15 cellular contexts compared by ENCODE assay signal in genomic region chr11:18267335-18268133, GRCh38. TPM values are rescaled to one million over a fixed set of nuclear protein-coding genes. Genes with fewer than 3 reads are reported as not detected.
DNase-seq lines count a peak whose midpoint lies in the region; ATAC-seq and TF ChIP-seq lines count a peak whose summit lies in the region.
"Not testable (repeated sequence)": the region's sequence is repeated elsewhere in the genome, so short reads cannot be mapped to it uniquely, and the experiment has no call there.
"Had no signal": no experiment of that assay in that cellular context is flagged by ENCODE, and none has a peak within 500 bp of the region (broad histone marks: within the 10 kb centered on the region; RNA-seq: fewer than 3 reads in every experiment).

No MANE protein-coding gene starts in this region.

- H3K27me3 ChIP-seq in HCT116 (ENCODE audit: insufficient read depth, low read length) = not testable (repeated sequence)

- DNase-seq in HCT116 (ENCODE audit: low read depth, low spot score); stimulated activated naive CD8-positive, alpha-beta T cell treated with anti-CD3 and anti-CD28 coated beads, Interleukin-15, Interleukin-2, amounts not matched to agents 100 U/mL and 50 U/mL, for 24 hours: not testable (repeated sequence)

- H3K4me1 ChIP-seq in HCT116 (ENCODE audit: control insufficient read depth in 1 of 2, insufficient read depth in 2 of 2, low read length in 2 of 2) = not testable (repeated sequence)

- TF ChIP-seq CTCF in HCT116 (IDR thresholded peaks at IDR 0.05 in 2 of 3, conservative IDR thresholded peaks at IDR 0.05 in 1 of 3; ENCODE audit: borderline replicate concordance in 1 of 3, insufficient read depth in 1 of 3, low read depth in 2 of 3, low read length in 2 of 3) = not testable (repeated sequence)

- ATAC-seq in GM18511 (IDR thresholded peaks at IDR 0.05; ENCODE audit: unreplicated experiment) (peak; percentile 77), GM19452 (IDR thresholded peaks at IDR 0.05; ENCODE audit: unreplicated experiment) (peak; percentile 68), HCT116 (0 out of 2 replicates have a peak, but pooled peaks have one; percentile 26), HG03060 (IDR thresholded peaks at IDR 0.05; ENCODE audit: low read depth, unreplicated experiment) (peak; percentile 37), HG03558 (IDR thresholded peaks at IDR 0.05; ENCODE audit: extremely low read depth, unreplicated experiment) (peak; percentile 26), esophagus mucosa (peak; percentile 83)
- peak; percentile 30 to 72 for ATAC-seq in activated CD4-positive, CD25-positive, alpha-beta regulatory T cell treated with anti-CD3 and anti-CD28 coated beads, Interleukin-2, amount 50 U/mL, for 24 hours
- ATAC-seq in stimulated activated naive CD8-positive, alpha-beta T cell treated with anti-CD3 and anti-CD28 coated beads, Interleukin-15, Interleukin-2, amounts not matched to agents 100 U/mL and 50 U/mL, for 24 hours = peak; percentile 62

- H3K36me3 ChIP-seq in HCT116 (ENCODE audit: control insufficient read depth in 1 of 2, insufficient read depth in 2 of 2, low read length in 2 of 2) = not testable (repeated sequence)

- H3K9ac ChIP-seq in HCT116 (ENCODE audit: low read length) = not testable (repeated sequence)

- H2AFZ ChIP-seq in HCT116 (ENCODE audit: low read depth, low read length, poor library complexity, severe bottlenecking) = not testable (repeated sequence)

- RAD21 ChIA-PET in HCT116 (lab: Charles Lee; ENCODE audit: low non-redundant PET in 1 of 2, low total read pairs in 2 of 2, uncharacterized antibody in 2 of 2, unreplicated experiment in 2 of 2) = not testable (repeated sequence)

- H3K79me2 ChIP-seq in HCT116 (ENCODE audit: insufficient read depth, low read length) = not testable (repeated sequence)

- not testable (repeated sequence) for H3K4me2 ChIP-seq in HCT116 (ENCODE audit: low read length)

- not testable (repeated sequence) for BruUV-seq in HCT116 (replicated peaks; lab: Mats Ljungman, UMichigan)

- POLR2A ChIA-PET in HCT116 (lab: Charles Lee) = not testable (repeated sequence)

- not testable (repeated sequence) for TF ChIP-seq POLR2A in HCT116 (IDR thresholded peaks at IDR 0.05; ENCODE audit: borderline replicate concordance, extremely low read depth, insufficient read depth, insufficient read length)

- not testable (repeated sequence) for H3K9me3 ChIP-seq in HCT116 (ENCODE audit: control insufficient read depth in 1 of 2, insufficient read depth in 1 of 2, low read depth in 1 of 2, low read length in 2 of 2)

- intact Hi-C loops in HCT116 (cut with micrococcal nuclease) = not testable (repeated sequence)

- H4K20me1 ChIP-seq in HCT116 (ENCODE audit: insufficient read depth) = not testable (repeated sequence)

- not testable (repeated sequence) for H3K9me2 ChIP-seq in HCT116 (ENCODE audit: insufficient read depth)

- CTCF ChIA-PET in HCT116 (lab: Charles Lee) = not testable (repeated sequence)

- TF ChIP-seq RAD21 in HCT116 (IDR thresholded peaks at IDR 0.05; ENCODE audit: low read depth) = not testable (repeated sequence)

- H3K4me3 ChIP-seq in HCT116 (replicated peaks in 1 of 2; ENCODE audit: low read depth in 1 of 2, low read length in 2 of 2) = not testable (repeated sequence)

- not testable (repeated sequence) for H3K27ac ChIP-seq in HCT116 (ENCODE audit: low read depth, low read length)

RNA-seq across cellular contexts. Expression of gene SAA1, which starts 1.5 kb away (rescaled TPM):
- total RNA-seq in HCT116 (2021; ENCODE audit: unreplicated experiment) (8.6 TPM), esophagus mucosa (56.2 TPM)
- not detected in 2 replicates for polyA plus RNA-seq in HCT116 (2012)
- total RNA-seq: activated CD4-positive, alpha-beta memory T cell treated with anti-CD3 and anti-CD28 coated beads for 36 hours; activated T-helper 2 cell treated with anti-CD3 and anti-CD28 coated beads, Interferon-gamma antibody, Interleukin-2, Interleukin-4, amounts not matched to agents 10 μg/mL and 5 μg/mL and 100 μg/mL, durations not matched to agents 14 hours and 24 hours and 36 hours; chondrocyte; progenitor cell of endocrine pancreas had no signal
- polyA plus RNA-seq: SK-N-SH had no signal

RNA-seq across cellular contexts. Expression of gene SAA2, which starts 19.1 kb away (rescaled TPM):
- total RNA-seq in HCT116 (2021; ENCODE audit: unreplicated experiment) = 5.2 TPM
- polyA plus RNA-seq in HCT116 (2012) = 0.14 TPM in 1 of 2 replicates, not detected in the other
- total RNA-seq in esophagus mucosa = 19.0 TPM
- total RNA-seq: activated CD4-positive, alpha-beta memory T cell treated with anti-CD3 and anti-CD28 coated beads for 36 hours; activated T-helper 2 cell treated with anti-CD3 and anti-CD28 coated beads, Interferon-gamma antibody, Interleukin-2, Interleukin-4, amounts not matched to agents 10 μg/mL and 5 μg/mL and 100 μg/mL, durations not matched to agents 14 hours and 24 hours and 36 hours; chondrocyte; progenitor cell of endocrine pancreas had no signal
- polyA plus RNA-seq: SK-N-SH had no signal

RNA-seq across cellular contexts. Expression of gene SAA4, which starts 30.9 kb away (rescaled TPM):
- total RNA-seq in HCT116 (2021; ENCODE audit: unreplicated experiment) (not detected), esophagus mucosa (0.64 TPM)
- not detected in 2 replicates for polyA plus RNA-seq in HCT116 (2012)
- total RNA-seq: activated CD4-positive, alpha-beta memory T cell treated with anti-CD3 and anti-CD28 coated beads for 36 hours; activated T-helper 2 cell treated with anti-CD3 and anti-CD28 coated beads, Interferon-gamma antibody, Interleukin-2, Interleukin-4, amounts not matched to agents 10 μg/mL and 5 μg/mL and 100 μg/mL, durations not matched to agents 14 hours and 24 hours and 36 hours; chondrocyte; left ventricle myocardium superior; progenitor cell of endocrine pancreas; uterus had no signal
- polyA plus RNA-seq: SK-N-SH had no signal

RNA-seq across cellular contexts. Expression of gene HPS5, which starts 54.4 kb away (rescaled TPM):
- total RNA-seq in HCT116 (2021; ENCODE audit: unreplicated experiment) (19.6 TPM), esophagus mucosa (12.3 TPM)
- polyA plus RNA-seq in HCT116 (2012) = 6.0 and 9.3 TPM in 2 replicates

RNA-seq across cellular contexts. Expression of gene GTF2H1, which starts 54.8 kb away (rescaled TPM):
- total RNA-seq in HCT116 (2021; ENCODE audit: unreplicated experiment) = 37.3 TPM
- 17.1 and 19.7 TPM in 2 replicates for polyA plus RNA-seq in HCT116 (2012)
- total RNA-seq in esophagus mucosa = 33.9 TPM

Comparison
In these comparisons a context has a peak if more than half of its experiments do, and no peak if none do; other contexts are left out.
1. ATAC-seq: peak in every context shown above with its lines; median percentile 83 in esophagus mucosa; 77 in GM18511; 68 in GM19452; 62 in stimulated activated naive CD8-positive, alpha-beta T cell treated with anti-CD3 and anti-CD28 coated beads, Interleukin-15, Interleukin-2, amounts not matched to agents 100 U/mL and 50 U/mL, for 24 hours; 51 in activated CD4-positive, CD25-positive, alpha-beta regulatory T cell treated with anti-CD3 and anti-CD28 coated beads, Interleukin-2, amount 50 U/mL, for 24 hours; 37 in HG03060; 26 in HCT116; 26 in HG03558.